In genomic region chr3:18349197-18349798, GRCh38 we compare ENCODE assay signal across 21 cellular contexts.
DNase-seq lines count a peak whose midpoint lies in the region; ATAC-seq and TF ChIP-seq lines count a peak whose summit lies in the region.
"Had no signal": no experiment of that assay in that cellular context is flagged by ENCODE, and none has a peak within 500 bp of the region (broad histone marks: within the 10 kb centered on the region; RNA-seq: fewer than 3 reads in every experiment).

No MANE protein-coding gene starts in this region.

- no peak overlapping the region for H3K27ac ChIP-seq in OCI-LY7 (ENCODE audit: low read depth, low read length, poor library complexity, severe bottlenecking)
- H3K27ac ChIP-seq: ascending aorta, esophagus squamous epithelium, gastroesophageal sphincter, parathyroid adenoma, tibial artery had no signal

- no peak overlapping the region for H3K4me3 Mint-ChIP-seq in activated naive CD4-positive, alpha-beta T cell treated with anti-CD3 and anti-CD28 coated beads, Interleukin-2, amount 10 ng/mL, durations not matched to agents 7 days and 5 days
- H3K4me3 Mint-ChIP-seq in activated naive CD8-positive, alpha-beta T cell treated with anti-CD3 and anti-CD28 coated beads, Interleukin-2, amount 10 ng/mL, durations not matched to agents 7 days and 5 days = no peak overlapping the region
- H3K4me3 Mint-ChIP-seq: effector memory CD8-positive, alpha-beta T cell; IgD-negative memory B cell; natural killer cell treated with Interleukin-12 subunit alpha and Interleukin-12 subunit beta and Interleukin-15 and Interleukin-18, amount 100 ng/mL, for 72 hours had no signal

- POLR2A ChIA-PET in OCI-LY7 (lab: Charles Lee) = interaction anchor here (0.6 to 0.7 kb wide), 2 partner anchors 9 to 279 kb away, joined by 3 to 4 read pairs; no protein-coding TSS in a partner anchor
- POLR2A ChIA-PET in activated naive CD8-positive, alpha-beta T cell treated with anti-CD3 and anti-CD28 coated beads, Interleukin-2, amount 10 ng/mL, durations not matched to agents 7 days and 5 days (lab: Charles Lee) = no interaction called here

- ATAC-seq in activated naive CD8-positive, alpha-beta T cell treated with anti-CD3 and anti-CD28 coated beads, Interleukin-2, amount 10 ng/mL, durations not matched to agents 7 days and 5 days (ENCODE audit: low read depth) = no peak
- ATAC-seq in GM21447 (IDR thresholded peaks at IDR 0.05; ENCODE audit: unreplicated experiment) = no peak
- ATAC-seq: effector memory CD8-positive, alpha-beta T cell; gastroesophageal sphincter; GM12878 had no signal

- peak overlapping the region; percentile 70 for H3K27ac Mint-ChIP-seq in activated naive CD4-positive, alpha-beta T cell treated with anti-CD3 and anti-CD28 coated beads, Interleukin-2, amount 10 ng/mL, durations not matched to agents 7 days and 5 days
- H3K27ac Mint-ChIP-seq in activated naive CD8-positive, alpha-beta T cell treated with anti-CD3 and anti-CD28 coated beads, Interleukin-2, amount 10 ng/mL, durations not matched to agents 7 days and 5 days = peak overlapping the region; percentile 39
- H3K27ac Mint-ChIP-seq: effector memory CD8-positive, alpha-beta T cell; IgD-negative memory B cell had no signal

- CTCF ChIA-PET in activated naive CD4-positive, alpha-beta T cell treated with anti-CD3 and anti-CD28 coated beads, Interleukin-2, amount 10 ng/mL, durations not matched to agents 7 days and 5 days (lab: Charles Lee) = interaction anchor here (0.6 kb wide), 1 partner anchor 357 kb away, joined by 3 read pairs; no protein-coding TSS in a partner anchor
- CTCF ChIA-PET in OCI-LY7 (lab: Charles Lee; ENCODE audit: unreplicated experiment) = no interaction called here

- peak overlapping the region; percentile 68 for H2AFZ ChIP-seq in OCI-LY7 (ENCODE audit: low read length)
- H2AFZ ChIP-seq: parathyroid adenoma had no signal

- no peak for DNase-seq in activated naive CD4-positive, alpha-beta T cell treated with anti-CD3 and anti-CD28 coated beads, Interleukin-2, amount 10 ng/mL, durations not matched to agents 7 days and 5 days
- DNase-seq in activated naive CD4-positive, alpha-beta T cell treated with Interleukin-2 at 50 U/mL for 16 hours = no peak
- DNase-seq in OCI-LY7 (ENCODE audit: low spot score) (no peak), posterior cingulate gyrus (peak in 7 of 10 donors; percentile 20 to 89 (median 35)), T1000 (lab: John Stamatoyannopoulos, UW) (no peak)
- peak; percentile 27 for DNase-seq in activated naive CD8-positive, alpha-beta T cell treated with anti-CD3 and anti-CD28 coated beads, Interleukin-2, amount 10 ng/mL, durations not matched to agents 7 days and 5 days
- DNase-seq: activated CD4-positive, alpha-beta T cell treated with anti-CD3 and anti-CD28 coated beads, Interleukin-2, amount 50 U/mL, for 4 hours; effector memory CD8-positive, alpha-beta T cell; esophagus squamous epithelium; mesendoderm; NCI-H1417 treated with DMSO at 0.1 percent for 48 hours; NCI-H69; SW 1271; tibial artery had no signal

- peaks cover 53% of the 10 kb centered on the region for H3K36me3 Mint-ChIP-seq in activated naive CD4-positive, alpha-beta T cell treated with anti-CD3 and anti-CD28 coated beads, Interleukin-2, amount 10 ng/mL, durations not matched to agents 7 days and 5 days
- H3K36me3 Mint-ChIP-seq in activated naive CD8-positive, alpha-beta T cell treated with anti-CD3 and anti-CD28 coated beads, Interleukin-2, amount 10 ng/mL, durations not matched to agents 7 days and 5 days = peaks cover 41% of the 10 kb centered on the region
- H3K36me3 Mint-ChIP-seq: IgD-negative memory B cell had no signal

- H3K9me3 ChIP-seq in OCI-LY7 (ENCODE audit: low read length) = no peaks in the 10 kb centered on the region
- H3K9me3 ChIP-seq: ascending aorta, esophagus squamous epithelium, gastroesophageal sphincter, tibial artery had no signal

- H3K9me3 Mint-ChIP-seq in activated naive CD4-positive, alpha-beta T cell treated with anti-CD3 and anti-CD28 coated beads, Interleukin-2, amount 10 ng/mL, durations not matched to agents 7 days and 5 days = no peaks in the 10 kb centered on the region
- H3K9me3 Mint-ChIP-seq in activated naive CD8-positive, alpha-beta T cell treated with anti-CD3 and anti-CD28 coated beads, Interleukin-2, amount 10 ng/mL, durations not matched to agents 7 days and 5 days = no peaks in the 10 kb centered on the region
- H3K9me3 Mint-ChIP-seq: effector memory CD8-positive, alpha-beta T cell; IgD-negative memory B cell; natural killer cell treated with Interleukin-12 subunit alpha and Interleukin-12 subunit beta and Interleukin-15 and Interleukin-18, amount 100 ng/mL, for 72 hours had no signal

- peaks cover 13% of the 10 kb centered on the region for H3K4me1 ChIP-seq in OCI-LY7 (ENCODE audit: insufficient read depth, low read length, poor library complexity, severe bottlenecking)
- H3K4me1 ChIP-seq: gastroesophageal sphincter, parathyroid adenoma had no signal

- no peaks in the 10 kb centered on the region for H3K9me2 ChIP-seq in OCI-LY7 (ENCODE audit: insufficient read depth, low read length)

- no TSS peak for BruUV-seq in OCI-LY7 (replicated peaks; lab: Mats Ljungman, UMichigan)

- H3K36me3 ChIP-seq in OCI-LY7 (ENCODE audit: insufficient read depth, low read length) = no peaks in the 10 kb centered on the region

- TF ChIP-seq CTCF in OCI-LY7 (conservative IDR thresholded peaks at IDR 0.05; ENCODE audit: low read length) = no peak

- no peak overlapping the region for H3K4me2 ChIP-seq in OCI-LY7 (ENCODE audit: low read length)

- intact Hi-C loops in OCI-LY7 (cut with micrococcal nuclease; ENCODE audit: unreplicated experiment) = no loop called here
- intact Hi-C loops in posterior cingulate gyrus (cut with DNase I) = no loop called here

- peaks cover 8% of the 10 kb centered on the region for H3K4me1 Mint-ChIP-seq in activated naive CD4-positive, alpha-beta T cell treated with anti-CD3 and anti-CD28 coated beads, Interleukin-2, amount 10 ng/mL, durations not matched to agents 7 days and 5 days
- H3K4me1 Mint-ChIP-seq in activated naive CD8-positive, alpha-beta T cell treated with anti-CD3 and anti-CD28 coated beads, Interleukin-2, amount 10 ng/mL, durations not matched to agents 7 days and 5 days = peaks cover 22% of the 10 kb centered on the region
- H3K4me1 Mint-ChIP-seq: IgD-negative memory B cell had no signal

- no peak overlapping the region for H3K4me3 ChIP-seq in OCI-LY7 (ENCODE audit: low read depth, low read length, poor library complexity, severe bottlenecking)
- H3K4me3 ChIP-seq: ascending aorta, esophagus squamous epithelium, gastroesophageal sphincter, GM12878, tibial artery had no signal

- H3K79me2 ChIP-seq in OCI-LY7 (ENCODE audit: insufficient read depth, low read depth, low read length) = no peaks in the 10 kb centered on the region
- H3K79me2 ChIP-seq: parathyroid adenoma had no signal

- no peaks in the 10 kb centered on the region for H4K20me1 ChIP-seq in OCI-LY7 (ENCODE audit: insufficient read depth, low read length)

- no peaks in the 10 kb centered on the region for H3K27me3 Mint-ChIP-seq in activated naive CD4-positive, alpha-beta T cell treated with anti-CD3 and anti-CD28 coated beads, Interleukin-2, amount 10 ng/mL, durations not matched to agents 7 days and 5 days
- no peaks in the 10 kb centered on the region for H3K27me3 Mint-ChIP-seq in activated naive CD8-positive, alpha-beta T cell treated with anti-CD3 and anti-CD28 coated beads, Interleukin-2, amount 10 ng/mL, durations not matched to agents 7 days and 5 days
- H3K27me3 Mint-ChIP-seq: effector memory CD8-positive, alpha-beta T cell; IgD-negative memory B cell; natural killer cell treated with Interleukin-12 subunit alpha and Interleukin-12 subunit beta and Interleukin-15 and Interleukin-18, amount 100 ng/mL, for 72 hours had no signal

Comparison
In these comparisons a context has a peak if more than half of its experiments do, and no peak if none do; other contexts are left out.
1. DNase-seq: peak in activated naive CD8-positive, alpha-beta T cell treated with anti-CD3 and anti-CD28 coated beads, Interleukin-2, amount 10 ng/mL, durations not matched to agents 7 days and 5 days (single experiment) and posterior cingulate gyrus (7 of 10); none in activated naive CD4-positive, alpha-beta T cell treated with anti-CD3 and anti-CD28 coated beads, Interleukin-2, amount 10 ng/mL, durations not matched to agents 7 days and 5 days (single experiment), activated naive CD4-positive, alpha-beta T cell treated with Interleukin-2 at 50 U/mL for 16 hours (single experiment), OCI-LY7 (single experiment) and T1000 (single experiment).